Comparison of ENCODE assay signal across 13 cellular contexts in genomic region chr3:48401434-48401901, GRCh38. TPM values are rescaled to one million over a fixed set of nuclear protein-coding genes. Genes with fewer than 3 reads are reported as not detected.
A peak's percentile ranks its signal among the peaks of the same experiment; 100 is the strongest.
DNase-seq lines count a peak whose midpoint lies in the region; ATAC-seq and TF ChIP-seq lines count a peak whose summit lies in the region.
"Not testable (repeated sequence)": the region's sequence is repeated elsewhere in the genome, so short reads cannot be mapped to it uniquely, and the experiment has no call there.
"Had no signal": no experiment of that assay in that cellular context is flagged by ENCODE, and none has a peak within 500 bp of the region (broad histone marks: within the 10 kb centered on the region; RNA-seq: fewer than 3 reads in every experiment).

No MANE protein-coding gene starts in this region.

- peak overlapping the region; percentile 58 for H3K4me2 ChIP-seq in HCT116 (ENCODE audit: low read length)
- peak overlapping the region; percentile 66 for H3K4me2 ChIP-seq in skeletal muscle satellite cell (ENCODE audit: low read length)

- not testable (repeated sequence) for TF ChIP-seq POLR2A in HCT116 (IDR thresholded peaks at IDR 0.05; ENCODE audit: borderline replicate concordance, extremely low read depth, insufficient read depth, insufficient read length); tibial nerve (IDR thresholded peaks at IDR 0.05)

- H3K36me3 ChIP-seq in HCT116 (ENCODE audit: control insufficient read depth in 1 of 2, insufficient read depth in 2 of 2, low read length in 2 of 2): not testable (repeated sequence)
- H3K36me3 ChIP-seq in endodermal cell (ENCODE audit: control insufficient read depth, insufficient read depth, low read length) (peaks cover 35% of the 10 kb centered on the region), muscle layer of duodenum (ENCODE audit: control insufficient read depth in 1 of 2, insufficient read depth in 2 of 2, low read length in 2 of 2) (peaks cover 20 to 22% of the 10 kb centered on the region in 2 donors), skeletal muscle satellite cell (ENCODE audit: insufficient read depth, low read length) (peaks cover 13% of the 10 kb centered on the region), tibial nerve (peaks cover 0 to 38% (median 0%) of the 10 kb centered on the region in 3 donors)

- CTCF ChIA-PET in HCT116 (lab: Charles Lee): interaction anchor here (0.6 to 8.0 kb wide), 27 partner anchors 10 to 620 kb away, joined by 3 to 386 read pairs (median 5); partner anchors contain the start of genes ATRIP, CCDC51, NCKIPSD and NDUFAF3
- CTCF ChIA-PET in activated CD8-positive, alpha-beta memory T cell treated with anti-CD3 and anti-CD28 coated beads, Interleukin-2, amount 10 ng/mL, durations not matched to agents 7 days and 5 days (lab: Charles Lee): interaction anchor here (0.7 to 6.0 kb wide), 52 partner anchors 10 to 1786 kb away, joined by 3 to 161 read pairs (median 5); partner anchors contain the start of genes CCDC51, CDC25A, NCKIPSD and PFKFB4

- WGBS in endodermal cell (ENCODE audit: insufficient coverage in 1 of 2, insufficient read length in 1 of 2), 2 experiments: 96 to 100% methylated on average over 4 to 12 of the region's 12 CpGs
- 92% methylated on average over 12 of the region's 12 CpGs for WGBS in tibial nerve, 2 donors

- peaks cover 14 to 39% of the 10 kb centered on the region in 2 experiments for H3K4me1 ChIP-seq in HCT116 (ENCODE audit: control insufficient read depth in 1 of 2, insufficient read depth in 2 of 2, low read length in 2 of 2)
- not testable (repeated sequence) for H3K4me1 ChIP-seq in endodermal cell (ENCODE audit: control insufficient read depth, insufficient read depth, low read length); muscle layer of duodenum (ENCODE audit: control insufficient read depth in 1 of 2, insufficient read depth in 2 of 2, low read length in 2 of 2)
- peaks cover 24% of the 10 kb centered on the region for H3K4me1 ChIP-seq in skeletal muscle satellite cell (ENCODE audit: control insufficient read depth, insufficient read depth, low read length)
- peaks cover 0 to 21% (median 10%) of the 10 kb centered on the region in 4 donors for H3K4me1 ChIP-seq in tibial nerve

- H3K79me2 ChIP-seq in HCT116 (ENCODE audit: insufficient read depth, low read length): not testable (repeated sequence)

- H3K27me3 Mint-ChIP-seq in activated CD8-positive, alpha-beta memory T cell treated with anti-CD3 and anti-CD28 coated beads, Interleukin-2, amount 10 ng/mL, durations not matched to agents 7 days and 5 days; endodermal cell (ENCODE audit: insufficient read depth): not testable (repeated sequence)

- not testable (repeated sequence) for H3K4me3 Mint-ChIP-seq in activated CD8-positive, alpha-beta memory T cell treated with anti-CD3 and anti-CD28 coated beads, Interleukin-2, amount 10 ng/mL, durations not matched to agents 7 days and 5 days; endodermal cell

- peak overlapping the region; percentile 23; the same call in 1 of the 2 replicates for H3K9ac ChIP-seq in HCT116 (ENCODE audit: low read length)
- not testable (repeated sequence) for H3K9ac ChIP-seq in endodermal cell (ENCODE audit: extremely low read depth, low read length, poor library complexity, severe bottlenecking); skeletal muscle satellite cell (ENCODE audit: low read depth, low read length)

- not testable (repeated sequence) for H2AFZ ChIP-seq in HCT116 (ENCODE audit: low read depth, low read length, poor library complexity, severe bottlenecking)

- H3K4me1 Mint-ChIP-seq in activated CD8-positive, alpha-beta memory T cell treated with anti-CD3 and anti-CD28 coated beads, Interleukin-2, amount 10 ng/mL, durations not matched to agents 7 days and 5 days; endodermal cell: not testable (repeated sequence)

- not testable (repeated sequence) for H3K27ac Mint-ChIP-seq in activated CD8-positive, alpha-beta memory T cell treated with anti-CD3 and anti-CD28 coated beads, Interleukin-2, amount 10 ng/mL, durations not matched to agents 7 days and 5 days; endodermal cell

- not testable (repeated sequence) for H3K27me3 ChIP-seq in HCT116 (ENCODE audit: insufficient read depth, low read length); endodermal cell (ENCODE audit: control insufficient read depth, insufficient read depth, low read length, poor library complexity, severe bottlenecking); muscle layer of duodenum (ENCODE audit: low read depth, low read length); skeletal muscle satellite cell (ENCODE audit: control insufficient read depth, insufficient read depth, low read length); tibial nerve

- H3K9me2 ChIP-seq in HCT116 (ENCODE audit: insufficient read depth): not testable (repeated sequence)

- not testable (repeated sequence) for ATAC-seq in HCT116; activated CD8-positive, alpha-beta memory T cell treated with anti-CD3 and anti-CD28 coated beads, Interleukin-2, amount 10 ng/mL, durations not matched to agents 7 days and 5 days

- intact Hi-C loops in HCT116 (cut with micrococcal nuclease): loop anchor here (1.0 to 2.0 kb wide), 3 partner anchors 35 to 147 kb away; no protein-coding TSS in a partner anchor

- H4K20me1 ChIP-seq in HCT116 (ENCODE audit: insufficient read depth): not testable (repeated sequence)

- not testable (repeated sequence) for TF ChIP-seq RAD21 in HCT116 (IDR thresholded peaks at IDR 0.05; ENCODE audit: low read depth)

- POLR2A ChIA-PET in HCT116 (lab: Charles Lee): interaction anchor here (0.9 to 1.7 kb wide), 3 partner anchors 31 to 38 kb away, joined by 4 to 22 read pairs (median 7); partner anchors contain the start of genes CCDC51 and TMA7

- not testable (repeated sequence) for H3K9me3 ChIP-seq in HCT116 (ENCODE audit: control insufficient read depth in 1 of 2, insufficient read depth in 1 of 2, low read depth in 1 of 2, low read length in 2 of 2); endodermal cell (ENCODE audit: control insufficient read depth, low read length); muscle layer of duodenum (ENCODE audit: control insufficient read depth in 1 of 2, low read length in 2 of 2); skeletal muscle satellite cell (replicated peaks; ENCODE audit: low read length); tibial nerve

- peak overlapping the region; percentile 64; the same call in 1 of the 2 replicates for H3K27ac ChIP-seq in HCT116 (ENCODE audit: low read depth, low read length)
- peak overlapping the region; percentile 34 for H3K27ac ChIP-seq in endodermal cell (ENCODE audit: low read depth, low read length)
- peak overlapping the region; percentile 83 for H3K27ac ChIP-seq in muscle layer of duodenum (ENCODE audit: low read length)
- H3K27ac ChIP-seq in tibial nerve: peak overlapping the region; percentile 71 to 90 (median 84)

- H3K4me3 ChIP-seq in HCT116 (replicated peaks in 1 of 2; ENCODE audit: low read depth in 1 of 2, low read length in 2 of 2); endodermal cell (ENCODE audit: low read length); muscle layer of duodenum (ENCODE audit: low read depth in 1 of 2, low read length in 2 of 2); skeletal muscle satellite cell (ENCODE audit: low read length); tibial nerve: not testable (repeated sequence)

- H3K9me3 Mint-ChIP-seq in activated CD8-positive, alpha-beta memory T cell treated with anti-CD3 and anti-CD28 coated beads, Interleukin-2, amount 10 ng/mL, durations not matched to agents 7 days and 5 days (ENCODE audit: low read depth); endodermal cell: not testable (repeated sequence)

- DNase-seq in HCT116 (ENCODE audit: low read depth, low spot score); endodermal cell; tibial nerve (ENCODE audit: low spot score in 2 of 2): not testable (repeated sequence)
- peak; percentile 21 for DNase-seq in activated CD8-positive, alpha-beta memory T cell treated with anti-CD3 and anti-CD28 coated beads, Interleukin-2, amount 10 ng/mL, durations not matched to agents 7 days and 5 days
- DNase-seq in hepatic stellate cell (ENCODE audit: low spot score): peak; percentile 4

- BruUV-seq in HCT116 (replicated peaks; lab: Mats Ljungman, UMichigan): not testable (repeated sequence)

- TF ChIP-seq CTCF in HCT116 (IDR thresholded peaks at IDR 0.05 in 2 of 3, conservative IDR thresholded peaks at IDR 0.05 in 1 of 3; ENCODE audit: borderline replicate concordance in 1 of 3, insufficient read depth in 1 of 3, low read depth in 2 of 3, low read length in 2 of 3); endodermal cell (conservative IDR thresholded peaks at IDR 0.05); tibial nerve (IDR thresholded peaks at IDR 0.05): not testable (repeated sequence)

- H3K36me3 Mint-ChIP-seq in activated CD8-positive, alpha-beta memory T cell treated with anti-CD3 and anti-CD28 coated beads, Interleukin-2, amount 10 ng/mL, durations not matched to agents 7 days and 5 days: not testable (repeated sequence)
- H3K36me3 Mint-ChIP-seq in endodermal cell (ENCODE audit: low read depth): peaks cover 43% of the 10 kb centered on the region

- not testable (repeated sequence) for TF ChIP-seq EP300 in tibial nerve (IDR thresholded peaks at IDR 0.05)

- RAD21 ChIA-PET in HCT116 (lab: Charles Lee; ENCODE audit: low non-redundant PET in 1 of 2, low total read pairs in 2 of 2, uncharacterized antibody in 2 of 2, unreplicated experiment in 2 of 2): interaction anchor here (0.7 to 4.1 kb wide), 11 partner anchors 32 to 233 kb away, joined by 3 to 59 read pairs (median 6); partner anchors contain the start of gene SLC26A6 (in 1 of the 2)

RNA-seq across cellular contexts. Expression of gene PLXNB1, which starts 28.4 kb away (rescaled TPM):
- total RNA-seq in HCT116 (2021; ENCODE audit: unreplicated experiment) (35.6 TPM), endodermal cell (100 to 1,000 TPM; 175 to 216 TPM), tibial nerve (100 to 1,000 TPM; 216 to 379 (median 339) TPM)
- polyA plus RNA-seq in HCT116 (2012): 29.6 and 32.1 TPM in 2 replicates
- 1 to 10 TPM; 1.8 to 4.0 TPM for total RNA-seq in activated CD8-positive, alpha-beta memory T cell treated with anti-CD3 and anti-CD28 coated beads, Interleukin-2, amount 10 ng/mL, durations not matched to agents 7 days and 5 days
- 165 TPM for polyA plus RNA-seq in endodermal cell (2013, experiment 1 of 2)
- polyA plus RNA-seq in endodermal cell (2013, experiment 2 of 2): 157 TPM
- 9.4 and 9.6 TPM in 2 replicates for total RNA-seq in skeletal muscle satellite cell (2012; rRNA removed)

RNA-seq across cellular contexts. Expression of gene FBXW12, which starts 29.4 kb away (rescaled TPM):
- total RNA-seq in HCT116 (2021; ENCODE audit: unreplicated experiment) (not detected), endodermal cell (1 to 10 TPM in 1 of 2 donors, under 1 TPM in 1; 0.13 to 1.4 TPM), tibial nerve (not detected)
- polyA plus RNA-seq in HCT116 (2012): 0.07 TPM in 1 of 2 replicates, not detected in the other
- total RNA-seq in activated CD8-positive, alpha-beta memory T cell treated with anti-CD3 and anti-CD28 coated beads, Interleukin-2, amount 10 ng/mL, durations not matched to agents 7 days and 5 days: not detected
- polyA plus RNA-seq in endodermal cell (2013, experiment 1 of 2): 0.61 TPM
- 0.62 TPM for polyA plus RNA-seq in endodermal cell (2013, experiment 2 of 2)
- total RNA-seq in skeletal muscle satellite cell (2012; rRNA removed): not detected in 2 replicates
- total RNA-seq: activated CD8-positive, alpha-beta memory T cell treated with anti-CD3 and anti-CD28 coated beads for 36 hours; fibroblast of villous mesenchyme; HT-29; liver; mononuclear cell had no signal
- polyA plus RNA-seq: immature natural killer cell, liver had no signal

RNA-seq across cellular contexts. Expression of gene CCDC51, which starts 38.5 kb away (rescaled TPM):
- total RNA-seq in HCT116 (2021; ENCODE audit: unreplicated experiment) (29.3 TPM), endodermal cell (10 to 100 TPM; 14.5 to 14.6 TPM), tibial nerve (10 to 100 TPM; 23.4 to 33.3 (median 29.2) TPM)
- polyA plus RNA-seq in HCT116 (2012): 21.0 and 26.8 TPM in 2 replicates
- 10 to 100 TPM; 18.4 to 21.9 TPM for total RNA-seq in activated CD8-positive, alpha-beta memory T cell treated with anti-CD3 and anti-CD28 coated beads, Interleukin-2, amount 10 ng/mL, durations not matched to agents 7 days and 5 days
- polyA plus RNA-seq in endodermal cell (2013, experiment 1 of 2): 15.2 TPM
- 14.4 TPM for polyA plus RNA-seq in endodermal cell (2013, experiment 2 of 2)
- total RNA-seq in skeletal muscle satellite cell (2012; rRNA removed): 20.3 and 22.8 TPM in 2 replicates

RNA-seq across cellular contexts. Expression of gene TMA7, which starts 38.6 kb away (rescaled TPM):
- total RNA-seq in HCT116 (2021; ENCODE audit: unreplicated experiment): 334 TPM
- 294 and 408 TPM in 2 replicates for polyA plus RNA-seq in HCT116 (2012)
- 100 to 1,000 TPM; 219 to 298 TPM for total RNA-seq in activated CD8-positive, alpha-beta memory T cell treated with anti-CD3 and anti-CD28 coated beads, Interleukin-2, amount 10 ng/mL, durations not matched to agents 7 days and 5 days
- total RNA-seq in endodermal cell: 100 to 1,000 TPM; 290 to 326 TPM
- 420 TPM for polyA plus RNA-seq in endodermal cell (2013, experiment 1 of 2)
- 414 TPM for polyA plus RNA-seq in endodermal cell (2013, experiment 2 of 2)
- total RNA-seq in skeletal muscle satellite cell (2012; rRNA removed): 277 and 362 TPM in 2 replicates
- 100 to 1,000 TPM; 212 to 380 (median 291) TPM for total RNA-seq in tibial nerve

RNA-seq across cellular contexts. Expression of gene ATRIP, which starts 45.1 kb away (rescaled TPM):
- total RNA-seq in HCT116 (2021; ENCODE audit: unreplicated experiment): 15.6 TPM
- polyA plus RNA-seq in HCT116 (2012): 10.0 and 10.3 TPM in 2 replicates
- total RNA-seq in activated CD8-positive, alpha-beta memory T cell treated with anti-CD3 and anti-CD28 coated beads, Interleukin-2, amount 10 ng/mL, durations not matched to agents 7 days and 5 days: 10 to 100 TPM; 20.9 to 21.2 TPM
- total RNA-seq in endodermal cell: 10 to 100 TPM; 11.7 to 16.1 TPM
- 11.6 TPM for polyA plus RNA-seq in endodermal cell (2013, experiment 1 of 2)
- polyA plus RNA-seq in endodermal cell (2013, experiment 2 of 2): 15.2 TPM
- 8.9 and 14.2 TPM in 2 replicates for total RNA-seq in skeletal muscle satellite cell (2012; rRNA removed)
- 10 to 100 TPM in 2 of 4 donors, 1 to 10 TPM in 2; 7.5 to 10.5 (median 9.3) TPM for total RNA-seq in tibial nerve

Comparison
In these comparisons a context has a peak if more than half of its experiments do, and no peak if none do; other contexts are left out.
1. H3K27ac ChIP-seq: peak in every context shown above with its lines; median percentile 84 in tibial nerve; 83 in muscle layer of duodenum; 64 in HCT116; 34 in endodermal cell.